In genomic region chr22:37373451-37373850, GRCh38 we compare ENCODE assay signal across 27 cellular contexts. TPM values are rescaled to one million over a fixed set of nuclear protein-coding genes. Genes with fewer than 3 reads are reported as not detected.
"Had no signal": no experiment of that assay in that cellular context is flagged by ENCODE, and none has a peak within 500 bp of the region (broad histone marks: within the 10 kb centered on the region; RNA-seq: fewer than 3 reads in every experiment).

No MANE protein-coding gene starts in this region.

- H3K4me1 ChIP-seq: stomach, suprapubic skin, testis, thyroid gland, tibial artery, tibial nerve, upper lobe of right lung, uterus, vagina had no signal

- H3K27me3 ChIP-seq: testis, thyroid gland, upper lobe of left lung, vagina had no signal

- ATAC-seq: stimulated activated effector memory CD8-positive, alpha-beta T cell treated with anti-CD3 and anti-CD28 coated beads, Interleukin-12 subunit alpha, Interleukin-12 subunit beta, amount 100 ng/mL, for 72 hours; stimulated activated memory B cell treated with anti-CD40 and anti-IgM and Interleukin-4, amounts not matched to agents 10 μg/mL and 1 μg/mL and 100 μg/mL, for 72 hours; stimulated activated naive B cell treated with anti-CD40 and anti-IgM and Interleukin-4, amounts not matched to agents 10 μg/mL and 1 μg/mL and 100 μg/mL, for 72 hours; stimulated activated naive CD8-positive, alpha-beta T cell treated with anti-CD3 and anti-CD28 coated beads, Interleukin-15, amount 100 ng/mL, for 72 hours; stimulated activated naive CD8-positive, alpha-beta T cell treated with anti-CD3 and anti-CD28 coated beads, Interleukin-15, Interleukin-2, amounts not matched to agents 100 U/mL and 50 U/mL, for 24 hours; upper lobe of right lung had no signal

- H3K36me3 ChIP-seq: stomach, suprapubic skin, thoracic aorta, thyroid gland, tibial artery, tibial nerve, transverse colon, upper lobe of left lung, upper lobe of right lung, uterus, vagina had no signal

- DNase-seq: stimulated activated CD4-positive, alpha-beta T cell treated with anti-CD3 and anti-CD28 coated beads, Interleukin-2, amount 100 ng/mL, for 48 hours; stimulated activated CD4-positive, alpha-beta T cell treated with anti-CD3 and anti-CD28 coated beads, Interleukin-4, amount 100 ng/mL, for 1 hour; stimulated activated CD4-positive, alpha-beta T cell treated with anti-CD3 and anti-CD28 coated beads, Interleukin-4, amount 100 ng/mL, for 24 hours; stimulated activated CD4-positive, alpha-beta T cell treated with anti-CD3 and anti-CD28 coated beads, Interleukin-4, amount 100 ng/mL, for 4 hours; stimulated activated CD8-positive, alpha-beta memory T cell treated with anti-CD3 and anti-CD28 coated beads, Interleukin-4, amount 100 ng/mL, for 48 hours; stimulated activated naive B cell treated with anti-CD40 and anti-IgM and Interleukin-4, amounts not matched to agents 10 μg/mL and 1 μg/mL and 100 μg/mL, for 72 hours; stimulated activated naive CD4-positive, alpha-beta T cell; stimulated activated naive CD4-positive, alpha-beta T cell treated with Interleukin-2 at 50 U/mL for 16 hours; stimulated activated naive CD8-positive, alpha-beta T cell treated with anti-CD3 and anti-CD28 coated beads, Interleukin-15, amount 100 ng/mL, for 72 hours; stimulated activated naive CD8-positive, alpha-beta T cell treated with anti-CD3 and anti-CD28 coated beads, Interleukin-15, Interleukin-2, amounts not matched to agents 100 U/mL and 50 U/mL, for 24 hours; stomach; substantia nigra; testis; thyroid gland; tibial artery; transverse colon; trophoblast cell; upper lobe of left lung; upper lobe of right lung; uterus had no signal

- H3K27ac ChIP-seq: stomach, suprapubic skin, testis, thoracic aorta, thyroid gland, tibial artery, tibial nerve, transverse colon, upper lobe of left lung, upper lobe of right lung, uterus, vagina had no signal

- H3K4me3 ChIP-seq: stomach, suprapubic skin, testis, thoracic aorta, thyroid gland, tibial artery, tibial nerve, transverse colon, upper lobe of left lung, upper lobe of right lung, uterus, vagina had no signal

- H3K9me3 ChIP-seq: stomach, suprapubic skin, testis, thoracic aorta, thyroid gland, tibial artery, tibial nerve, transverse colon, upper lobe of left lung, upper lobe of right lung, uterus, vagina had no signal

RNA-seq across cellular contexts. Expression of gene ELFN2, which starts 53.8 kb away (rescaled TPM):
- total RNA-seq: subcutaneous adipose tissue, thoracic aorta, vagina had no signal
